In the genomic region with DNA sequence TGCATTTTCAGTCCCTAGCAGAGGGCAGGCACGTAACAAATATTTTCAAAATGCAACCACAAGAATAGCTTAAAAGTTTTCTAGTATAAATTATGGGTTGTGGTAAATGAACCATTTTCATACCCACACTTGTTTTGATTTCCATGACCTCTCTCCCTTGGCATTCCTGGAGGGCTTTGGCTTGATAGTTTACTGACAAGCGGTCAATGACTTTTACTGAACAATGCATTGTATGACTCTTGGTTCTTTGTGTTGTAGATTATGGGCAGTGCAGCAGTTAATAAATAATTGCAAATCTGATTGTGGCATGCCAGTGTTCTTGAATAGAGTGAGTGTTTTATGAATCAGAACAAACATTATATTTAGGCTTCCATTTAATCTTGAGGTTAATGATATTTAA, we compare ENCODE assay signal across 14 cellular contexts.
DNase-seq lines count a peak whose midpoint lies in the region; ATAC-seq and TF ChIP-seq lines count a peak whose summit lies in the region.
"Had no signal": no experiment of that assay in that cellular context is flagged by ENCODE, and none has a peak within 500 bp of the region (broad histone marks: within the 10 kb centered on the region; RNA-seq: fewer than 3 reads in every experiment).

No MANE protein-coding gene starts in this region.

- H3K9me3 Mint-ChIP-seq in natural killer cell treated with Interleukin-12 subunit alpha and Interleukin-12 subunit beta and Interleukin-15 and Interleukin-18, amount 100 ng/mL, for 72 hours, result peaks cover 7% of the 10 kb centered on the region
- no peaks in the 10 kb centered on the region for H3K9me3 Mint-ChIP-seq in osteocyte (ENCODE audit: unreplicated experiment)
- H3K9me3 Mint-ChIP-seq: CD8-positive, alpha-beta T cell; GM23338; HFFc6 had no signal

- no peak overlapping the region for H3K4me3 Mint-ChIP-seq in natural killer cell treated with Interleukin-12 subunit alpha and Interleukin-12 subunit beta and Interleukin-15 and Interleukin-18, amount 100 ng/mL, for 72 hours
- H3K4me3 Mint-ChIP-seq in osteocyte (ENCODE audit: unreplicated experiment), result no peak overlapping the region
- H3K4me3 Mint-ChIP-seq: B cell; CD8-positive, alpha-beta T cell; GM23338; HFFc6 had no signal

- H3K36me3 Mint-ChIP-seq in natural killer cell treated with Interleukin-12 subunit alpha and Interleukin-12 subunit beta and Interleukin-15 and Interleukin-18, amount 100 ng/mL, for 72 hours, result no peaks in the 10 kb centered on the region
- no peaks in the 10 kb centered on the region for H3K36me3 Mint-ChIP-seq in osteocyte (ENCODE audit: unreplicated experiment)
- H3K36me3 Mint-ChIP-seq: CD8-positive, alpha-beta T cell had no signal

- peaks cover 0 to 2% of the 10 kb centered on the region in 2 donors for H3K27me3 Mint-ChIP-seq in natural killer cell treated with Interleukin-12 subunit alpha and Interleukin-12 subunit beta and Interleukin-15 and Interleukin-18, amount 100 ng/mL, for 72 hours
- H3K27me3 Mint-ChIP-seq in osteocyte (ENCODE audit: unreplicated experiment), result no peaks in the 10 kb centered on the region
- H3K27me3 Mint-ChIP-seq: B cell had no signal

- no peak for TF ChIP-seq CTCF in osteocyte (IDR thresholded peaks at IDR 0.05)

- in situ Hi-C loops in Caki2 (cut with HindIII; ENCODE audit: low pct_unique_long_range_greater_than_20kb, low sequenced_read_pairs), result no loop called here

- peak; percentile 47 for DNase-seq in Caki2 (ENCODE audit: low read depth)
- DNase-seq in astrocyte of the hippocampus (ENCODE audit: low read depth, low spot score), result peak; percentile 50
- peak; percentile 72 for DNase-seq in kidney glomerular epithelial cell (lab: John Stamatoyannopoulos, UW)
- no peak for DNase-seq in erythroblast (lab: John Stamatoyannopoulos, UW)
- DNase-seq in natural killer cell treated with Interleukin-12 subunit alpha and Interleukin-12 subunit beta and Interleukin-15 and Interleukin-18, amount 100 ng/mL, for 72 hours (ENCODE audit: low spot score), result no peak
- DNase-seq in osteocyte (ENCODE audit: extremely low spot score, unreplicated experiment), result no peak
- DNase-seq: 8988T; CD8-positive, alpha-beta T cell; HFFc6; IMR-90 had no signal

- H3K4me1 Mint-ChIP-seq in natural killer cell treated with Interleukin-12 subunit alpha and Interleukin-12 subunit beta and Interleukin-15 and Interleukin-18, amount 100 ng/mL, for 72 hours (ENCODE audit: low read depth in 2 of 2), result no peaks in the 10 kb centered on the region
- H3K4me1 Mint-ChIP-seq in osteocyte (ENCODE audit: unreplicated experiment), result no peaks in the 10 kb centered on the region
- H3K4me1 Mint-ChIP-seq: B cell, GM23338 had no signal

- no peak for TF ChIP-seq POLR2A in erythroblast (IDR thresholded peaks at IDR 0.05; ENCODE audit: low read length)

- no peak for ATAC-seq in natural killer cell treated with Interleukin-12 subunit alpha and Interleukin-12 subunit beta and Interleukin-15 and Interleukin-18, amount 100 ng/mL, for 72 hours
- ATAC-seq in GM21528 (IDR thresholded peaks at IDR 0.05; ENCODE audit: low FRiP score, unreplicated experiment), result no peak
- ATAC-seq: CD8-positive, alpha-beta T cell; GM23338; HCT116 had no signal

- no peak overlapping the region for H3K27ac Mint-ChIP-seq in natural killer cell treated with Interleukin-12 subunit alpha and Interleukin-12 subunit beta and Interleukin-15 and Interleukin-18, amount 100 ng/mL, for 72 hours
- no peak overlapping the region for H3K27ac Mint-ChIP-seq in osteocyte (ENCODE audit: unreplicated experiment)
- H3K27ac Mint-ChIP-seq: B cell; CD8-positive, alpha-beta T cell; GM23338; HFFc6 had no signal

Comparison
In these comparisons a context has a peak if more than half of its experiments do, and no peak if none do; other contexts are left out.
1. DNase-seq: peak in Caki2 (single experiment), astrocyte of the hippocampus (single experiment) and kidney glomerular epithelial cell (single experiment); none in erythroblast (0 of 2), natural killer cell treated with Interleukin-12 subunit alpha and Interleukin-12 subunit beta and Interleukin-15 and Interleukin-18, amount 100 ng/mL, for 72 hours (single experiment) and osteocyte (single experiment).